Comparison of ENCODE assay signal across 10 cellular contexts in genomic region chr17:57097832-57098421, GRCh38. TPM values are rescaled to one million over a fixed set of nuclear protein-coding genes. Genes with fewer than 3 reads are reported as not detected.
DNase-seq lines count a peak whose midpoint lies in the region; TF ChIP-seq lines count a peak whose summit lies in the region.
"Had no signal": no experiment of that assay in that cellular context is flagged by ENCODE, and none has a peak within 500 bp of the region (broad histone marks: within the 10 kb centered on the region; RNA-seq: fewer than 3 reads in every experiment).

No MANE protein-coding gene starts in this region.

- WGBS in esophagus, 2 donors, result 17 to 28% methylated on average over 2 of the region's 2 CpGs

- DNase-seq in DMS79 treated with DMSO at 0.1 percent for 48 hours (lab: John Stamatoyannopoulos, UW), result peak; percentile 43
- DNase-seq in NCI-H446 treated with DMSO at 0.1 percent for 48 hours (lab: John Stamatoyannopoulos, UW), result peak; percentile 57
- no peak for DNase-seq in osteocyte (ENCODE audit: extremely low spot score, unreplicated experiment)
- no peak for DNase-seq in SK-N-DZ (ENCODE audit: low spot score)
- no peak for DNase-seq in CD8-positive, alpha-beta memory T cell
- DNase-seq in type B pancreatic cell (ENCODE audit: extremely low spot score, unreplicated experiment), result no peak
- no peak for DNase-seq in GM19238 (ENCODE audit: insufficient read length, low spot score)
- DNase-seq: activated naive CD4-positive, alpha-beta T cell treated with anti-CD3 and anti-CD28 coated beads, Interleukin-2, amount 50 U/mL, for 16 hours had no signal

- peak overlapping the region; percentile 9 for H3K27ac Mint-ChIP-seq in osteocyte (ENCODE audit: unreplicated experiment)
- peak overlapping the region in 1 of 8 donors; percentile 95 for H3K27ac Mint-ChIP-seq in CD8-positive, alpha-beta memory T cell
- no peak overlapping the region for H3K27ac Mint-ChIP-seq in type B pancreatic cell
- H3K27ac Mint-ChIP-seq: memory B cell had no signal

- no peak for TF ChIP-seq CTCF in osteocyte (IDR thresholded peaks at IDR 0.05)
- TF ChIP-seq CTCF in type B pancreatic cell (conservative IDR thresholded peaks at IDR 0.05), result no peak

- CTCF ChIA-PET in CD8-positive, alpha-beta memory T cell (lab: Charles Lee), result interaction anchor here (1.5 kb wide), 1 partner anchor 11 kb away, joined by 4 read pairs; no protein-coding TSS in a partner anchor

- H3K27ac ChIP-seq in esophagus (ENCODE audit: low read depth in 2 of 2, low read length in 1 of 2), result peak overlapping the region; percentile 14 to 62
- no peak overlapping the region for H3K27ac ChIP-seq in CD8-positive, alpha-beta memory T cell (ENCODE audit: low read depth, low read length)

- H3K4me1 ChIP-seq in esophagus (ENCODE audit: control insufficient read depth in 2 of 2, insufficient read depth in 2 of 2, low read length in 1 of 2), result peaks cover 4 to 12% of the 10 kb centered on the region in 2 donors
- H3K4me1 ChIP-seq in CD8-positive, alpha-beta memory T cell (ENCODE audit: insufficient read depth, low read length), result peaks cover 4% of the 10 kb centered on the region

- H3K4me3 Mint-ChIP-seq in osteocyte (ENCODE audit: unreplicated experiment), result no peak overlapping the region
- H3K4me3 Mint-ChIP-seq in CD8-positive, alpha-beta memory T cell, result no peak overlapping the region
- no peak overlapping the region for H3K4me3 Mint-ChIP-seq in type B pancreatic cell
- H3K4me3 Mint-ChIP-seq: memory B cell had no signal

- POLR2A ChIA-PET in CD8-positive, alpha-beta memory T cell (lab: Charles Lee), result no interaction called here

- no peaks in the 10 kb centered on the region for H3K27me3 Mint-ChIP-seq in osteocyte (ENCODE audit: unreplicated experiment)
- no peaks in the 10 kb centered on the region for H3K27me3 Mint-ChIP-seq in CD8-positive, alpha-beta memory T cell
- H3K27me3 Mint-ChIP-seq in type B pancreatic cell, result no peaks in the 10 kb centered on the region
- H3K27me3 Mint-ChIP-seq: memory B cell had no signal

- H3K4me3 ChIP-seq in esophagus (ENCODE audit: low read depth in 1 of 2, low read length in 2 of 2), result no peak overlapping the region
- no peak overlapping the region for H3K4me3 ChIP-seq in CD8-positive, alpha-beta memory T cell (ENCODE audit: low read length)

- peaks cover 10% of the 10 kb centered on the region for H3K4me1 Mint-ChIP-seq in osteocyte (ENCODE audit: unreplicated experiment)
- H3K4me1 Mint-ChIP-seq in CD8-positive, alpha-beta memory T cell, result peaks cover 8 to 45% (median 18%) of the 10 kb centered on the region in 3 donors
- peaks cover 22% of the 10 kb centered on the region for H3K4me1 Mint-ChIP-seq in type B pancreatic cell (ENCODE audit: unreplicated experiment)

- no peaks in the 10 kb centered on the region for H3K9me3 ChIP-seq in esophagus (ENCODE audit: control insufficient read depth in 2 of 2, insufficient read depth in 1 of 2, low read depth in 1 of 2, low read length in 1 of 2)
- no peaks in the 10 kb centered on the region for H3K9me3 ChIP-seq in CD8-positive, alpha-beta memory T cell (ENCODE audit: low read length)

- H3K36me3 Mint-ChIP-seq in osteocyte (ENCODE audit: unreplicated experiment) (no peaks in the 10 kb centered on the region), type B pancreatic cell (peaks cover 7% of the 10 kb centered on the region)
- H3K36me3 Mint-ChIP-seq in CD8-positive, alpha-beta memory T cell, result peaks cover 0 to 4% (median 3%) of the 10 kb centered on the region in 3 donors

- no peaks in the 10 kb centered on the region for H3K9me3 Mint-ChIP-seq in osteocyte (ENCODE audit: unreplicated experiment)
- no peaks in the 10 kb centered on the region for H3K9me3 Mint-ChIP-seq in CD8-positive, alpha-beta memory T cell
- no peaks in the 10 kb centered on the region for H3K9me3 Mint-ChIP-seq in type B pancreatic cell
- H3K9me3 Mint-ChIP-seq: memory B cell had no signal

- H3K27me3 ChIP-seq in esophagus (ENCODE audit: control insufficient read depth in 1 of 2, insufficient read depth in 2 of 2, low read length in 2 of 2), result no peaks in the 10 kb centered on the region
- H3K27me3 ChIP-seq in CD8-positive, alpha-beta memory T cell (ENCODE audit: insufficient read depth, low read length, poor library complexity, severe bottlenecking), result no peaks in the 10 kb centered on the region

- H3K36me3 ChIP-seq in esophagus (ENCODE audit: control insufficient read depth in 2 of 2, insufficient read depth in 2 of 2, low read length in 1 of 2), result no peaks in the 10 kb centered on the region
- H3K36me3 ChIP-seq in CD8-positive, alpha-beta memory T cell (ENCODE audit: insufficient read depth, low read length), result no peaks in the 10 kb centered on the region

RNA-seq across cellular contexts. Expression of gene AKAP1, which starts 12.9 kb away (rescaled TPM):
- polyA plus RNA-seq in esophagus, result 10 to 100 TPM; 15.1 to 27.8 TPM
- total RNA-seq in osteocyte (16.8 and 18.5 TPM in 2 replicates), type B pancreatic cell (ENCODE audit: low replicate concordance) (42.6 and 43.6 TPM in 2 replicates)
- polyA plus RNA-seq in SK-N-DZ (2014; cell fraction: cytosol; rRNA removed), result 59.2 and 61.6 TPM in 2 replicates
- 98.5 and 102 TPM in 2 replicates for polyA plus RNA-seq in SK-N-DZ (2014; cell fraction: nucleus; rRNA removed)
- 10 to 100 TPM; 48.2 to 49.7 TPM for total RNA-seq in CD8-positive, alpha-beta memory T cell
- 22.2 TPM for polyA plus RNA-seq in CD8-positive, alpha-beta memory T cell

Comparison
In these comparisons a context has a peak if more than half of its experiments do, and no peak if none do; other contexts are left out.
1. DNase-seq: peak in DMS79 treated with DMSO at 0.1 percent for 48 hours (single experiment) and NCI-H446 treated with DMSO at 0.1 percent for 48 hours (single experiment); none in osteocyte (single experiment), SK-N-DZ (single experiment), CD8-positive, alpha-beta memory T cell (0 of 5), type B pancreatic cell (single experiment) and GM19238 (single experiment).